29 cellular contexts compared by ENCODE assay signal in genomic region chrX:70535198-70535597, GRCh38.
"Had no signal": no experiment of that assay in that cellular context is flagged by ENCODE, and none has a peak within 500 bp of the region (broad histone marks: within the 10 kb centered on the region; RNA-seq: fewer than 3 reads in every experiment).

No MANE protein-coding gene starts in this region.

- H3K36me3 ChIP-seq: heart left ventricle, left ventricle myocardium inferior, ovary, prostate gland, sigmoid colon, upper lobe of right lung had no signal

- H3K27me3 ChIP-seq: ovary, sigmoid colon, upper lobe of right lung had no signal

- H3K4me3 ChIP-seq: heart left ventricle, left ventricle myocardium inferior, lung, ovary, prostate gland, sigmoid colon, smooth muscle cell, upper lobe of right lung had no signal

- H3K27ac ChIP-seq: heart left ventricle, left ventricle myocardium inferior, ovary, prostate gland, sigmoid colon, upper lobe of right lung had no signal

- DNase-seq: heart left ventricle; hypothalamus; immature natural killer cell; kidney; left ventricle myocardium inferior; mesendoderm; midbrain; naive B cell; natural killer cell; ovary; posterior cingulate gyrus; retina; right cardiac atrium; sigmoid colon; stimulated activated CD4-positive, alpha-beta T cell treated with anti-CD3 and anti-CD28 coated beads, Interleukin-1b, Interleukin-23, amount 100 ng/mL, for 48 hours; stimulated activated CD4-positive, alpha-beta T cell treated with anti-CD3 and anti-CD28 coated beads, Interleukin-2, amount 100 ng/mL, for 48 hours; stimulated activated CD4-positive, alpha-beta T cell treated with anti-CD3 and anti-CD28 coated beads, Interleukin-4, amount 100 ng/mL, for 4 hours; stimulated activated CD8-positive, alpha-beta memory T cell treated with anti-CD3 and anti-CD28 coated beads, Interleukin-4, amount 100 ng/mL, for 48 hours; stimulated activated naive CD4-positive, alpha-beta T cell treated with Interleukin-2 at 50 U/mL for 16 hours; stimulated activated naive CD8-positive, alpha-beta T cell treated with anti-CD3 and anti-CD28 coated beads, Interleukin-15, amount 100 ng/mL, for 72 hours; substantia nigra; trophoblast cell; upper lobe of right lung had no signal

- H3K4me1 ChIP-seq: heart left ventricle, left ventricle myocardium inferior, prostate gland, sigmoid colon, upper lobe of right lung had no signal

- ATAC-seq: heart left ventricle; natural killer cell; right cardiac atrium; stimulated activated memory B cell treated with anti-CD40 and anti-IgM and Interleukin-4, amounts not matched to agents 10 μg/mL and 1 μg/mL and 100 μg/mL, for 72 hours; stimulated activated naive CD8-positive, alpha-beta T cell treated with anti-CD3 and anti-CD28 coated beads, Interleukin-15, amount 100 ng/mL, for 72 hours; upper lobe of right lung had no signal

- H3K4me2 ChIP-seq: smooth muscle cell had no signal

- H3K9me3 ChIP-seq: heart left ventricle, left ventricle myocardium inferior, ovary, prostate gland, sigmoid colon, upper lobe of right lung had no signal

- FAIRE-seq: islet of Langerhans, urothelium cell line had no signal
